In the genomic region with DNA sequence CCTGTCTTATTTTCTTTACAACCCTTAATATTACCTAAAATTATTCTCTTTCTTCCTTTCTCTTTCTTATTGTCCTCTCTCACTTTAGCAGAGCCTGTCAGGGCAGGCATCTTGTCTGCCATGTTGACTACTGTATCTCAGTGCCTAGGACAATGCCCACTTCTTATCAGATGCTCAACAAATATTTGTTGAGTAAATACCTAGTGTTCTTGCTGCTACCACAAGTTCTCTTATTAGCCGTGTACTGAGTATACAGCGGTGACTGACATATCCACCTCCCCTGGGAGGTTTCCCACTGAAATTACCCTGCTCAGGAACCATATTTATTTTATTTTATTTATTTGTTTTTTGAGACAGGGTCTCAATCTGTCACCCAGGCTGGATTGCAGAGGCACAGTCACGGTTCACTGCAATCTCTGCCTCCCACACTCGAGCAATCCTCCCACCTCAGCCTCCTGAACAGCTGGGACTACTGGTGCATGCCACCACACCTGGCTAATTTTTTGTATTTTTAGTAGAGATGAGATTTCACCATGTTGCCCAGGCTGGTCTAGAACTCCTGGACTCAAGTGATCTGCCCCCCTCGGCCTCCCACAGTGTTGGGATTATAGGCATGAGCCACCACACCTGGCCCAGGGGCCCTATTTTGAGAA, we compare ENCODE assay signal across 19 cellular contexts.
DNase-seq lines count a peak whose midpoint lies in the region; ATAC-seq and TF ChIP-seq lines count a peak whose summit lies in the region.
"Had no signal": no experiment of that assay in that cellular context is flagged by ENCODE, and none has a peak within 500 bp of the region (broad histone marks: within the 10 kb centered on the region; RNA-seq: fewer than 3 reads in every experiment).

No MANE protein-coding gene starts in this region.

- TF ChIP-seq CTCF in foreskin fibroblast (IDR thresholded peaks at IDR 0.05; ENCODE audit: low read depth, low read length): no peak

- no peaks in the 10 kb centered on the region for H3K9me3 Mint-ChIP-seq in T-helper 2 cell treated with Interferon-gamma antibody and Interleukin-4, amounts not matched to agents 5 μg/mL and 100 μg/mL, for 36 hours
- H3K9me3 Mint-ChIP-seq: activated naive CD4-positive, alpha-beta T cell treated with anti-CD3 and anti-CD28 coated beads, Interleukin-2, amount 50 U/mL, for 72 hours; dendritic cell treated with granulocyte-macrophage colony-stimulating factor and Interleukin-4, amounts not matched to agents 40 ng/mL and 50 ng/mL, for 4 days; IgD-negative memory B cell had no signal

- ATAC-seq in HG02623 (IDR thresholded peaks at IDR 0.05; ENCODE audit: unreplicated experiment): peak; percentile 51
- ATAC-seq: activated naive CD4-positive, alpha-beta T cell treated with anti-CD3 and anti-CD28 coated beads, Interleukin-2, amount 50 U/mL, for 72 hours; body of pancreas; esophagus mucosa had no signal

- no peak overlapping the region for H3K4me3 Mint-ChIP-seq in T-helper 2 cell treated with Interferon-gamma antibody and Interleukin-4, amounts not matched to agents 5 μg/mL and 100 μg/mL, for 36 hours
- H3K4me3 Mint-ChIP-seq: dendritic cell treated with granulocyte-macrophage colony-stimulating factor and Interleukin-4, amounts not matched to agents 40 ng/mL and 50 ng/mL, for 4 days; IgD-negative memory B cell had no signal

- no peaks in the 10 kb centered on the region for H3K36me3 Mint-ChIP-seq in T-helper 2 cell treated with Interferon-gamma antibody and Interleukin-4, amounts not matched to agents 5 μg/mL and 100 μg/mL, for 36 hours (ENCODE audit: low read depth)
- H3K36me3 Mint-ChIP-seq: activated naive CD4-positive, alpha-beta T cell treated with anti-CD3 and anti-CD28 coated beads, Interleukin-2, amount 50 U/mL, for 72 hours had no signal

- H3K27ac Mint-ChIP-seq in T-helper 2 cell treated with Interferon-gamma antibody and Interleukin-4, amounts not matched to agents 5 μg/mL and 100 μg/mL, for 36 hours: no peak overlapping the region
- H3K27ac Mint-ChIP-seq: activated naive CD4-positive, alpha-beta T cell treated with anti-CD3 and anti-CD28 coated beads, Interleukin-2, amount 50 U/mL, for 72 hours; dendritic cell treated with granulocyte-macrophage colony-stimulating factor and Interleukin-4, amounts not matched to agents 40 ng/mL and 50 ng/mL, for 4 days; IgD-negative memory B cell had no signal

- H3K27me3 Mint-ChIP-seq in T-helper 2 cell treated with Interferon-gamma antibody and Interleukin-4, amounts not matched to agents 5 μg/mL and 100 μg/mL, for 36 hours (ENCODE audit: low read depth): no peaks in the 10 kb centered on the region

- H3K4me3 ChIP-seq in foreskin fibroblast (ENCODE audit: low read depth in 1 of 2, low read length in 2 of 2): no peak overlapping the region
- H3K4me3 ChIP-seq: body of pancreas, sigmoid colon had no signal

- peaks cover 6% of the 10 kb centered on the region for H3K4me1 Mint-ChIP-seq in T-helper 2 cell treated with Interferon-gamma antibody and Interleukin-4, amounts not matched to agents 5 μg/mL and 100 μg/mL, for 36 hours (ENCODE audit: low read depth)

- peak; percentile 35 for DNase-seq in NCI-H2171 treated with DMSO at 0.1 percent for 48 hours (lab: John Stamatoyannopoulos, UW)
- no peak for DNase-seq in NCI-H2171 (lab: John Stamatoyannopoulos, UW)
- DNase-seq in NCI-H1694 treated with DMSO at 0.1 percent for 48 hours (lab: John Stamatoyannopoulos, UW): peak; percentile 1
- DNase-seq in SKM-1 treated with dmso at 0.1 percent for 144 hours (lab: John Stamatoyannopoulos, UW; ENCODE audit: unreplicated experiment): no peak
- DNase-seq in foreskin fibroblast: no peak
- DNase-seq in T-helper 2 cell treated with Interferon-gamma antibody and Interleukin-4, amounts not matched to agents 5 μg/mL and 100 μg/mL, for 36 hours (ENCODE audit: low spot score): no peak
- DNase-seq in activated CD4-positive, CD25-positive, alpha-beta regulatory T cell (lab: John Stamatoyannopoulos, UW): no peak
- DNase-seq: activated CD4-positive, alpha-beta T cell treated with anti-CD3 and anti-CD28 coated beads for 48 hours; body of pancreas; head of caudate nucleus; midbrain; NCI-H345; SIG-M5; sigmoid colon had no signal

Comparison
In these comparisons a context has a peak if more than half of its experiments do, and no peak if none do; other contexts are left out.
1. DNase-seq: peak in NCI-H2171 treated with DMSO at 0.1 percent for 48 hours (single experiment) and NCI-H1694 treated with DMSO at 0.1 percent for 48 hours (single experiment); none in NCI-H2171 (single experiment), SKM-1 treated with dmso at 0.1 percent for 144 hours (single experiment), foreskin fibroblast (0 of 2), T-helper 2 cell treated with Interferon-gamma antibody and Interleukin-4, amounts not matched to agents 5 μg/mL and 100 μg/mL, for 36 hours (single experiment) and activated CD4-positive, CD25-positive, alpha-beta regulatory T cell (0 of 4).